ENCODE assay signal across 11 cellular contexts in the genomic region with DNA sequence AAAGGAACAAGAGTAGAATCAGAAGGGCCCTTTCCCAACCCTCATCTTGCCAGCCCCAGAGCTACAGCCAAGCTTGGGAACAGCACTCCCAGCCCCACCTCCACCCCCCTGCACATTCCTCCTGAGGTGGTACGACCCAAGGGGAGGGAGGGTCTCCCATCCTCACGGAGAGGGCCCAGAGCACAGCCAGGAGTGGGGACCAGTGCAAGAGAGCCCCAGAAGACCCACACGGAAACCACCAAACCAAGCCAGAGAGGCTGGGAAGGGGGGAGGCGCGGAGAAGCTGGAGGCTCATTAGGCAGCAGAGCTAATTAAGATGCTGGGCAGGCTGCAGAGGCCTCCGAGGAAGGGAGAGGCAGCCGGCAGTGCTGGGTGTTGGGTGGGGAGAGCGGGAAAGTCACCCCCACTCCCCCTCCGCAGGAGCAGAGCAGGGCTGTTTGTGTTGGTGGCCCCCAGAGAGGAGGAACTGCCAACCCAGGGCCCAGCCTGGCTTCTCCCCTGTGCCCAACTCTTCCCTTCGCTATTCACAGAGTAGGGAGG. TPM values are rescaled to one million over a fixed set of nuclear protein-coding genes. Genes with fewer than 3 reads are reported as not detected.
A peak's percentile ranks its signal among the peaks of the same experiment; 100 is the strongest.
DNase-seq lines count a peak whose midpoint lies in the region; ATAC-seq and TF ChIP-seq lines count a peak whose summit lies in the region.
"Had no signal": no experiment of that assay in that cellular context is flagged by ENCODE, and none has a peak within 500 bp of the region (broad histone marks: within the 10 kb centered on the region; RNA-seq: fewer than 3 reads in every experiment).

No MANE protein-coding gene starts in this region.

- intact Hi-C loops in ascending aorta (cut with DNase I) (loop anchor here (2.0 to 5.0 kb wide), 5 partner anchors 30 to 267 kb away; a partner anchor contains a TSS), left lung (cut with DNase I) (no loop called here)

- no peaks in the 10 kb centered on the region for H3K27me3 Mint-ChIP-seq in activated CD4-positive, alpha-beta T cell treated with anti-CD3 and anti-CD28 coated beads, Interleukin-2, amount 10 ng/mL, durations not matched to agents 7 days and 5 days

- CTCF ChIA-PET in activated CD4-positive, alpha-beta T cell treated with anti-CD3 and anti-CD28 coated beads, Interleukin-2, amount 10 ng/mL, durations not matched to agents 7 days and 5 days (lab: Charles Lee), result interaction anchor here (0.6 to 1.3 kb wide), 5 partner anchors 13 to 496 kb away, joined by 3 to 4 read pairs (median 3); no protein-coding TSS in a partner anchor

- POLR2A ChIA-PET in activated CD4-positive, alpha-beta T cell treated with anti-CD3 and anti-CD28 coated beads, Interleukin-2, amount 10 ng/mL, durations not matched to agents 7 days and 5 days (lab: Charles Lee), result interaction anchor here (0.5 kb wide), 1 partner anchor 12 kb away, joined by 3 read pairs; no protein-coding TSS in a partner anchor

- H3K36me3 ChIP-seq in ascending aorta (peaks cover 33 to 37% of the 10 kb centered on the region in 2 donors), left lung (peaks cover 0 to 41% of the 10 kb centered on the region in 2 donors)

- H3K27me3 ChIP-seq in ascending aorta, result no peaks in the 10 kb centered on the region
- peaks cover 0 to 23% of the 10 kb centered on the region in 2 donors for H3K27me3 ChIP-seq in left lung

- H3K27ac ChIP-seq in ascending aorta, result peak overlapping the region; percentile 92 to 98
- peak overlapping the region; percentile 43 to 73 for H3K27ac ChIP-seq in left lung
- peak overlapping the region; percentile 80 for H3K27ac ChIP-seq in temporal lobe (ENCODE audit: low read depth, low read length)

- peaks cover 53% of the 10 kb centered on the region for H3K4me1 Mint-ChIP-seq in activated CD4-positive, alpha-beta T cell treated with anti-CD3 and anti-CD28 coated beads, Interleukin-2, amount 10 ng/mL, durations not matched to agents 7 days and 5 days

- DNase-seq in activated CD4-positive, alpha-beta T cell treated with anti-CD3 and anti-CD28 coated beads, Interleukin-2, amount 10 ng/mL, durations not matched to agents 7 days and 5 days, result no peak
- DNase-seq in activated CD4-positive, alpha-beta T cell treated with anti-CD3 and anti-CD28 coated beads for 48 hours, result no peak
- DNase-seq in ascending aorta (ENCODE audit: low spot score in 2 of 2) (no peak), left lung (no peak), NCI-H446 treated with DMSO at 0.1 percent for 48 hours (lab: John Stamatoyannopoulos, UW) (no peak), iPS-NIHi7 (ENCODE audit: extremely low spot score) (no peak), NCI-H1694 treated with DMSO at 0.1 percent for 48 hours (lab: John Stamatoyannopoulos, UW) (no peak)
- DNase-seq: cortex of kidney; stimulated activated CD4-positive, alpha-beta T cell treated with anti-CD3 and anti-CD28 coated beads, Interleukin-4, amount 100 ng/mL, for 1 hour had no signal

- H3K27ac Mint-ChIP-seq in activated CD4-positive, alpha-beta T cell treated with anti-CD3 and anti-CD28 coated beads, Interleukin-2, amount 10 ng/mL, durations not matched to agents 7 days and 5 days, result no peak overlapping the region

- TF ChIP-seq CTCF in ascending aorta (IDR thresholded peaks at IDR 0.05), result no peak
- TF ChIP-seq CTCF in left lung (IDR thresholded peaks at IDR 0.05), result no peak

- peak; percentile 8 for ATAC-seq in left lung

- H3K4me3 Mint-ChIP-seq in activated CD4-positive, alpha-beta T cell treated with anti-CD3 and anti-CD28 coated beads, Interleukin-2, amount 10 ng/mL, durations not matched to agents 7 days and 5 days, result peak overlapping the region; percentile 3

- H3K4me1 ChIP-seq in ascending aorta, result peaks cover 14 to 44% of the 10 kb centered on the region in 2 donors
- H3K4me1 ChIP-seq in left lung, result peaks cover 13 to 54% of the 10 kb centered on the region in 2 donors

- H3K9me3 ChIP-seq in ascending aorta (no peaks in the 10 kb centered on the region), left lung (no peaks in the 10 kb centered on the region)

- H3K36me3 Mint-ChIP-seq in activated CD4-positive, alpha-beta T cell treated with anti-CD3 and anti-CD28 coated beads, Interleukin-2, amount 10 ng/mL, durations not matched to agents 7 days and 5 days (ENCODE audit: low read depth), result peaks cover 16% of the 10 kb centered on the region

- H3K4me3 ChIP-seq in ascending aorta (peak overlapping the region; percentile 35 to 90), left lung (peak overlapping the region in 1 of 2 donors; percentile 58)

- H3K9me3 Mint-ChIP-seq in activated CD4-positive, alpha-beta T cell treated with anti-CD3 and anti-CD28 coated beads, Interleukin-2, amount 10 ng/mL, durations not matched to agents 7 days and 5 days, result no peaks in the 10 kb centered on the region

RNA-seq across cellular contexts. Expression of a gene that starts 2.4 kb away (rescaled TPM):
- total RNA-seq in activated CD4-positive, alpha-beta T cell treated with anti-CD3 and anti-CD28 coated beads, Interleukin-2, amount 10 ng/mL, durations not matched to agents 7 days and 5 days, result 10 to 100 TPM; 14.8 to 18.3 TPM
- total RNA-seq in ascending aorta, result 9.6 TPM
- total RNA-seq in left lung, result 10 to 100 TPM; 23.8 to 31.4 TPM
- 30.2 TPM for total RNA-seq in temporal lobe

RNA-seq across cellular contexts. Expression of a gene that starts 5.0 kb away (rescaled TPM):
- 1,000 to 10,000 TPM; 1,832 to 1,924 TPM for total RNA-seq in activated CD4-positive, alpha-beta T cell treated with anti-CD3 and anti-CD28 coated beads, Interleukin-2, amount 10 ng/mL, durations not matched to agents 7 days and 5 days
- total RNA-seq in ascending aorta (1,889 TPM), left lung (1,000 to 10,000 TPM; 1,286 to 1,367 TPM), temporal lobe (940 TPM)

RNA-seq across cellular contexts. Expression of a gene that starts 29.1 kb away (rescaled TPM):
- under 1 TPM in 1 of 2 experiments, not detected in 1; 0.15 TPM for total RNA-seq in activated CD4-positive, alpha-beta T cell treated with anti-CD3 and anti-CD28 coated beads, Interleukin-2, amount 10 ng/mL, durations not matched to agents 7 days and 5 days
- total RNA-seq in ascending aorta, result not detected
- not detected for total RNA-seq in left lung
- not detected for total RNA-seq in temporal lobe
- total RNA-seq: lower leg skin had no signal

RNA-seq across cellular contexts. Expression of a gene that starts 30.7 kb away (rescaled TPM):
- not detected for total RNA-seq in activated CD4-positive, alpha-beta T cell treated with anti-CD3 and anti-CD28 coated beads, Interleukin-2, amount 10 ng/mL, durations not matched to agents 7 days and 5 days
- total RNA-seq in ascending aorta (7.9 TPM), left lung (under 1 TPM; 0.17 to 0.55 TPM), temporal lobe (0.49 TPM)

RNA-seq across cellular contexts. Expression of a gene that starts 43.6 kb away (rescaled TPM):
- 1 to 10 TPM; 6.0 to 6.3 TPM for total RNA-seq in activated CD4-positive, alpha-beta T cell treated with anti-CD3 and anti-CD28 coated beads, Interleukin-2, amount 10 ng/mL, durations not matched to agents 7 days and 5 days
- total RNA-seq in ascending aorta (23.8 TPM), left lung (10 to 100 TPM in 1 of 2 donors, 1 to 10 TPM in 1; 4.1 to 11.9 TPM), temporal lobe (7.9 TPM)
